In genomic region chr4:168655182-168655581, GRCh38 we compare ENCODE assay signal across 20 cellular contexts.
DNase-seq lines count a peak whose midpoint lies in the region; TF ChIP-seq lines count a peak whose summit lies in the region.
"Had no signal": no experiment of that assay in that cellular context is flagged by ENCODE, and none has a peak within 500 bp of the region (broad histone marks: within the 10 kb centered on the region; RNA-seq: fewer than 3 reads in every experiment).

No MANE protein-coding gene starts in this region.

- H3K9me3 ChIP-seq in vagina: no peaks in the 10 kb centered on the region
- H3K9me3 ChIP-seq: ascending aorta, sigmoid colon, thoracic aorta had no signal

- peaks cover 99% of the 10 kb centered on the region for H3K4me1 Mint-ChIP-seq in chondrocyte (ENCODE audit: low read depth)
- H3K4me1 Mint-ChIP-seq in nephron: peaks cover 91% of the 10 kb centered on the region
- H3K4me1 Mint-ChIP-seq in activated T-helper 2 cell treated with anti-CD3 and anti-CD28 coated beads, Interferon-gamma antibody, Interleukin-2, Interleukin-4, amounts not matched to agents 10 μg/mL and 5 μg/mL and 100 μg/mL, durations not matched to agents 14 hours and 24 hours and 36 hours (ENCODE audit: low read depth): no peaks in the 10 kb centered on the region
- H3K4me1 Mint-ChIP-seq in activated T-cell treated with anti-CD3 and anti-CD28 coated beads, Interleukin-2, amount 50 U/mL, for 24 hours (ENCODE audit: low read depth): peaks cover 7% of the 10 kb centered on the region

- peak overlapping the region in 1 of 2 donors; percentile 10 for H3K4me3 ChIP-seq in vagina
- H3K4me3 ChIP-seq: ascending aorta, sigmoid colon, thoracic aorta had no signal

- TF ChIP-seq CTCF in chondrocyte (IDR thresholded peaks at IDR 0.05): no peak
- TF ChIP-seq CTCF in nephron (IDR thresholded peaks at IDR 0.05; ENCODE audit: unreplicated experiment in 3 of 3): no peak
- no peak for TF ChIP-seq CTCF in vagina (IDR thresholded peaks at IDR 0.05)

- H3K9me3 Mint-ChIP-seq in chondrocyte (ENCODE audit: low read depth) (no peaks in the 10 kb centered on the region), nephron (no peaks in the 10 kb centered on the region)
- H3K9me3 Mint-ChIP-seq in activated T-helper 2 cell treated with anti-CD3 and anti-CD28 coated beads, Interferon-gamma antibody, Interleukin-2, Interleukin-4, amounts not matched to agents 10 μg/mL and 5 μg/mL and 100 μg/mL, durations not matched to agents 14 hours and 24 hours and 36 hours: no peaks in the 10 kb centered on the region
- H3K9me3 Mint-ChIP-seq in activated T-cell treated with anti-CD3 and anti-CD28 coated beads, Interleukin-2, amount 50 U/mL, for 24 hours: no peaks in the 10 kb centered on the region
- H3K9me3 Mint-ChIP-seq: CD4-positive, CD25-positive, alpha-beta regulatory T cell had no signal

- H3K36me3 ChIP-seq in vagina: no peaks in the 10 kb centered on the region
- H3K36me3 ChIP-seq: ascending aorta, sigmoid colon, thoracic aorta had no signal

- no peak overlapping the region for H3K4me3 Mint-ChIP-seq in chondrocyte (ENCODE audit: unreplicated experiment)
- peak overlapping the region in 1 of 3 experiments; percentile 26 for H3K4me3 Mint-ChIP-seq in nephron
- no peak overlapping the region for H3K4me3 Mint-ChIP-seq in activated T-helper 2 cell treated with anti-CD3 and anti-CD28 coated beads, Interferon-gamma antibody, Interleukin-2, Interleukin-4, amounts not matched to agents 10 μg/mL and 5 μg/mL and 100 μg/mL, durations not matched to agents 14 hours and 24 hours and 36 hours (ENCODE audit: low read depth)
- no peak overlapping the region for H3K4me3 Mint-ChIP-seq in activated T-cell treated with anti-CD3 and anti-CD28 coated beads, Interleukin-2, amount 50 U/mL, for 24 hours
- H3K4me3 Mint-ChIP-seq: CD4-positive, CD25-positive, alpha-beta regulatory T cell had no signal

- peak overlapping the region; percentile 92 for H3K27ac Mint-ChIP-seq in chondrocyte (ENCODE audit: unreplicated experiment)
- peak overlapping the region; percentile 46 to 88 (median 70) for H3K27ac Mint-ChIP-seq in nephron
- H3K27ac Mint-ChIP-seq in activated T-helper 2 cell treated with anti-CD3 and anti-CD28 coated beads, Interferon-gamma antibody, Interleukin-2, Interleukin-4, amounts not matched to agents 10 μg/mL and 5 μg/mL and 100 μg/mL, durations not matched to agents 14 hours and 24 hours and 36 hours: no peak overlapping the region
- H3K27ac Mint-ChIP-seq in activated T-cell treated with anti-CD3 and anti-CD28 coated beads, Interleukin-2, amount 50 U/mL, for 24 hours: no peak overlapping the region
- H3K27ac Mint-ChIP-seq: CD4-positive, CD25-positive, alpha-beta regulatory T cell had no signal

- peak; percentile 8 for DNase-seq in NCI-H2171 treated with DMSO at 0.1 percent for 48 hours (lab: John Stamatoyannopoulos, UW)
- DNase-seq in NCI-H2171 (lab: John Stamatoyannopoulos, UW): no peak
- no peak for DNase-seq in chondrocyte (ENCODE audit: low spot score)
- no peak for DNase-seq in vagina (ENCODE audit: extremely low spot score in 2 of 2)
- DNase-seq in KG1 (lab: John Stamatoyannopoulos, UW): no peak
- no peak for DNase-seq in activated T-helper 2 cell treated with anti-CD3 and anti-CD28 coated beads, Interferon-gamma antibody, Interleukin-2, Interleukin-4, amounts not matched to agents 10 μg/mL and 5 μg/mL and 100 μg/mL, durations not matched to agents 14 hours and 24 hours and 36 hours (ENCODE audit: low spot score)
- no peak for DNase-seq in activated T-cell treated with anti-CD3 and anti-CD28 coated beads, Interleukin-2, amount 50 U/mL, for 24 hours
- DNase-seq: 8988T; activated naive CD4-positive, alpha-beta T cell; CD4-positive, CD25-positive, alpha-beta regulatory T cell; cortex of kidney; DMS79; erythroblast; nucleus accumbens; SHP77; sigmoid colon; stimulated activated CD4-positive, alpha-beta T cell treated with anti-CD3 and anti-CD28 coated beads, Interleukin-4, amount 100 ng/mL, for 4 hours had no signal

- H3K27me3 Mint-ChIP-seq in chondrocyte (ENCODE audit: low read depth) (no peaks in the 10 kb centered on the region), nephron (ENCODE audit: low read depth) (no peaks in the 10 kb centered on the region)
- peaks cover 29% of the 10 kb centered on the region for H3K27me3 Mint-ChIP-seq in activated T-helper 2 cell treated with anti-CD3 and anti-CD28 coated beads, Interferon-gamma antibody, Interleukin-2, Interleukin-4, amounts not matched to agents 10 μg/mL and 5 μg/mL and 100 μg/mL, durations not matched to agents 14 hours and 24 hours and 36 hours (ENCODE audit: low read depth)
- peaks cover 38% of the 10 kb centered on the region for H3K27me3 Mint-ChIP-seq in activated T-cell treated with anti-CD3 and anti-CD28 coated beads, Interleukin-2, amount 50 U/mL, for 24 hours

- peaks cover 36% of the 10 kb centered on the region for H3K4me1 ChIP-seq in vagina

- intact Hi-C loops in vagina (cut with DNase I): no loop called here
- intact Hi-C loops in activated T-helper 2 cell treated with anti-CD3 and anti-CD28 coated beads, Interferon-gamma antibody, Interleukin-2, Interleukin-4, amounts not matched to agents 10 μg/mL and 5 μg/mL and 100 μg/mL, durations not matched to agents 14 hours and 24 hours and 36 hours (cut with micrococcal nuclease): no loop called here

- no peak for TF ChIP-seq POLR2A in vagina (IDR thresholded peaks at IDR 0.05)

- H3K36me3 Mint-ChIP-seq in chondrocyte (ENCODE audit: low read depth) (peaks cover 5% of the 10 kb centered on the region), nephron (ENCODE audit: low read depth) (peaks cover 5% of the 10 kb centered on the region)
- H3K36me3 Mint-ChIP-seq in activated T-helper 2 cell treated with anti-CD3 and anti-CD28 coated beads, Interferon-gamma antibody, Interleukin-2, Interleukin-4, amounts not matched to agents 10 μg/mL and 5 μg/mL and 100 μg/mL, durations not matched to agents 14 hours and 24 hours and 36 hours (ENCODE audit: low read depth): no peaks in the 10 kb centered on the region
- H3K36me3 Mint-ChIP-seq in activated T-cell treated with anti-CD3 and anti-CD28 coated beads, Interleukin-2, amount 50 U/mL, for 24 hours (ENCODE audit: low read depth): no peaks in the 10 kb centered on the region
- H3K36me3 Mint-ChIP-seq: CD4-positive, CD25-positive, alpha-beta regulatory T cell had no signal

- H3K27ac ChIP-seq in vagina: peak overlapping the region; percentile 53
- H3K27ac ChIP-seq: ascending aorta, sigmoid colon, thoracic aorta had no signal

- no peaks in the 10 kb centered on the region for H3K27me3 ChIP-seq in vagina
- H3K27me3 ChIP-seq: ascending aorta, sigmoid colon had no signal

Comparison
In these comparisons a context has a peak if more than half of its experiments do, and no peak if none do; other contexts are left out.
1. H3K27ac Mint-ChIP-seq: peak in chondrocyte (single experiment) and nephron (3 of 3); none in activated T-helper 2 cell treated with anti-CD3 and anti-CD28 coated beads, Interferon-gamma antibody, Interleukin-2, Interleukin-4, amounts not matched to agents 10 μg/mL and 5 μg/mL and 100 μg/mL, durations not matched to agents 14 hours and 24 hours and 36 hours (single experiment) and activated T-cell treated with anti-CD3 and anti-CD28 coated beads, Interleukin-2, amount 50 U/mL, for 24 hours (single experiment).